Comparison of ENCODE assay signal across 28 cellular contexts in genomic region chr1:227740401-227740960, GRCh38. TPM values are rescaled to one million over a fixed set of nuclear protein-coding genes. Genes with fewer than 3 reads are reported as not detected.
DNase-seq lines count a peak whose midpoint lies in the region; ATAC-seq and TF ChIP-seq lines count a peak whose summit lies in the region.
"Had no signal": no experiment of that assay in that cellular context is flagged by ENCODE, and none has a peak within 500 bp of the region (broad histone marks: within the 10 kb centered on the region; RNA-seq: fewer than 3 reads in every experiment).

No MANE protein-coding gene starts in this region.

- no peak for TF ChIP-seq CTCF in IMR-90 (conservative IDR thresholded peaks at IDR 0.05; ENCODE audit: low read depth, low read length)

- no peak for DNase-seq in activated CD8-positive, alpha-beta memory T cell treated with anti-CD3 and anti-CD28 coated beads, Interleukin-2, amount 10 ng/mL, durations not matched to agents 7 days and 5 days
- DNase-seq in activated CD8-positive, alpha-beta memory T cell treated with anti-CD3 and anti-CD28 coated beads, Interleukin-2, amount 50 U/mL, for 48 hours = no peak
- no peak for DNase-seq in IMR-90
- no peak for DNase-seq in central memory CD8-positive, alpha-beta T cell (ENCODE audit: low spot score in 2 of 2)
- DNase-seq in posterior vena cava (ENCODE audit: low spot score) = peak; percentile 37
- no peak for DNase-seq in NCI-H1417 treated with DMSO at 0.1 percent for 48 hours (lab: John Stamatoyannopoulos, UW)
- no peak for DNase-seq in COLO829 (ENCODE audit: low spot score)
- no peak for DNase-seq in NCI-H510A treated with DMSO at 0.1 percent for 48 hours (lab: John Stamatoyannopoulos, UW)
- DNase-seq: activated CD4-positive, CD25-positive, alpha-beta regulatory T cell treated with anti-CD3 and anti-CD28 coated beads, Interleukin-2, amount 50 U/mL, for 72 hours; activated CD8-positive, alpha-beta memory T cell treated with anti-CD3 and anti-CD28 coated beads for 24 hours; activated gamma-delta T cell; activated T-cell treated with anti-CD3 and anti-CD28 coated beads, Interleukin-2, amount 50 U/mL, for 1 hour; dorsolateral prefrontal cortex; GOT3; kidney glomerular epithelial cell; naive thymus-derived CD4-positive, alpha-beta T cell; NCI-H1436; NCI-H2081; NCI-H226; NCI-H69; SHP77; stimulated activated naive CD8-positive, alpha-beta T cell treated with anti-CD3 and anti-CD28 coated beads, Interleukin-15, amount 100 ng/mL, for 72 hours; T-helper 2 cell had no signal

- dilution Hi-C loops in IMR-90 (cut with HindIII; ENCODE audit: low sequenced_read_pairs, unreplicated experiment) = no loop called here

- 60% methylated on average over 1 of the region's 3 CpGs; no CpG with 5 or more reads in 1 of the 2 experiments for WGBS in IMR-90 (ENCODE audit: extremely low coverage in 2 of 2, insufficient read length in 1 of 2), 2 experiments

- H3K4me1 ChIP-seq in IMR-90 (ENCODE audit: control insufficient read depth, insufficient read depth, low read length) = peaks cover 4% of the 10 kb centered on the region; the same call in 1 of the 2 replicates

- no peak overlapping the region for H3K4me3 ChIP-seq in IMR-90 (ENCODE audit: insufficient read depth, low read depth, low read length)
- H3K4me3 ChIP-seq: dorsolateral prefrontal cortex, gastroesophageal sphincter, skin epidermis had no signal

- H3K36me3 ChIP-seq in IMR-90 (ENCODE audit: control insufficient read depth, insufficient read depth, low read length) = peaks cover 7% of the 10 kb centered on the region

- no peak overlapping the region for H2BK15ac ChIP-seq in IMR-90 (ENCODE audit: low read depth, low read length)

- no peak overlapping the region for H4K5ac ChIP-seq in IMR-90 (ENCODE audit: low read depth, low read length)

- H3K4ac ChIP-seq in IMR-90 (ENCODE audit: low read depth, low read length) = no peak overlapping the region

- H3K9me3 ChIP-seq in IMR-90 (ENCODE audit: control insufficient read depth, insufficient read depth, low read length) = no peaks in the 10 kb centered on the region
- H3K9me3 ChIP-seq: gastroesophageal sphincter had no signal

- no peak overlapping the region for H3K23ac ChIP-seq in IMR-90 (ENCODE audit: low read depth, low read length)

- no peaks in the 10 kb centered on the region for H3K27me3 ChIP-seq in IMR-90 (ENCODE audit: control insufficient read depth, insufficient read depth, low read length)
- H3K27me3 ChIP-seq: dorsolateral prefrontal cortex, gastroesophageal sphincter had no signal

- no peak overlapping the region for H2AK5ac ChIP-seq in IMR-90 (ENCODE audit: low read depth, low read length)

- no peak overlapping the region for H2BK20ac ChIP-seq in IMR-90 (ENCODE audit: low read depth, low read length)

- H4K8ac ChIP-seq in IMR-90 (ENCODE audit: low read depth in 2 of 2, low read length in 2 of 2) = no peak overlapping the region

- in situ Hi-C loops in IMR-90 (cut with MboI; ENCODE audit: low sequenced_read_pairs) = no loop called here

- H3K27me3 Mint-ChIP-seq in activated CD8-positive, alpha-beta memory T cell treated with anti-CD3 and anti-CD28 coated beads, Interleukin-2, amount 10 ng/mL, durations not matched to agents 7 days and 5 days = no peaks in the 10 kb centered on the region
- no peaks in the 10 kb centered on the region for H3K27me3 Mint-ChIP-seq in central memory CD8-positive, alpha-beta T cell
- H3K27me3 Mint-ChIP-seq: naive thymus-derived CD4-positive, alpha-beta T cell; stimulated activated naive CD8-positive, alpha-beta T cell treated with anti-CD3 and anti-CD28 coated beads, Interleukin-15, amount 100 ng/mL, for 72 hours had no signal

- H3K27ac ChIP-seq in IMR-90 (ENCODE audit: insufficient read depth, low read length) = no peak overlapping the region
- H3K27ac ChIP-seq: C4-2B, dorsolateral prefrontal cortex, gastroesophageal sphincter, KMS-11, skin epidermis had no signal

- ATAC-seq in activated CD8-positive, alpha-beta memory T cell treated with anti-CD3 and anti-CD28 coated beads, Interleukin-2, amount 10 ng/mL, durations not matched to agents 7 days and 5 days = no peak
- no peak for ATAC-seq in IMR-90 (ENCODE audit: low read depth)
- no peak for ATAC-seq in central memory CD8-positive, alpha-beta T cell (replicated peaks; ENCODE audit: extremely low read depth, poor library complexity, severe bottlenecking)
- ATAC-seq: gastroesophageal sphincter; naive thymus-derived CD4-positive, alpha-beta T cell; Panc1; stimulated activated naive CD8-positive, alpha-beta T cell treated with anti-CD3 and anti-CD28 coated beads, Interleukin-15, amount 100 ng/mL, for 72 hours had no signal

- no peak overlapping the region for H3K4me2 ChIP-seq in IMR-90 (ENCODE audit: low read depth, low read length)
- H3K4me2 ChIP-seq: KMS-11 had no signal

- CTCF ChIA-PET in activated CD8-positive, alpha-beta memory T cell treated with anti-CD3 and anti-CD28 coated beads, Interleukin-2, amount 10 ng/mL, durations not matched to agents 7 days and 5 days (lab: Charles Lee) = no interaction called here
- CTCF ChIA-PET in IMR-90 (lab: Yijun Ruan, JAX) = no interaction called here

- H4K91ac ChIP-seq in IMR-90 (ENCODE audit: insufficient read depth, low read depth, low read length) = no peak overlapping the region

- H4K20me1 ChIP-seq in IMR-90 (ENCODE audit: insufficient read depth, low read length) = peaks cover 37% of the 10 kb centered on the region

- POLR2A ChIA-PET in IMR-90 (lab: Charles Lee; ENCODE audit: unreplicated experiment) = no interaction called here

- H3K4me1 Mint-ChIP-seq in activated CD8-positive, alpha-beta memory T cell treated with anti-CD3 and anti-CD28 coated beads, Interleukin-2, amount 10 ng/mL, durations not matched to agents 7 days and 5 days = peaks cover 40% of the 10 kb centered on the region
- H3K4me1 Mint-ChIP-seq in central memory CD8-positive, alpha-beta T cell = peaks cover 66% of the 10 kb centered on the region

- peaks cover 24% of the 10 kb centered on the region for H3K9me1 ChIP-seq in IMR-90 (ENCODE audit: insufficient read depth, low read length)

- no peak overlapping the region for H3K56ac ChIP-seq in IMR-90 (ENCODE audit: extremely low read depth, insufficient read depth, low read length)

- intact Hi-C loops in IMR-90 (cut with micrococcal nuclease) (no loop called here), posterior vena cava (cut with DNase I) (loop anchor here in 1 of 2 donors (10.0 kb wide), 1 partner anchor 1716 kb away; no protein-coding TSS in a partner anchor)

- H3K9ac ChIP-seq in IMR-90 (ENCODE audit: low read depth, low read length) = no peak overlapping the region
- H3K9ac ChIP-seq: KMS-11 had no signal

- no peak for TF ChIP-seq RAD21 in IMR-90 (IDR thresholded peaks at IDR 0.05; ENCODE audit: low read length)

- H3K14ac ChIP-seq in IMR-90 (replicated peaks; ENCODE audit: low read depth, low read length) = no peak overlapping the region

- H2AK9ac ChIP-seq in IMR-90 (replicated peaks; ENCODE audit: low read depth, low read length, poor library complexity) = peak overlapping the region; percentile 48

- H3K9me3 Mint-ChIP-seq in activated CD8-positive, alpha-beta memory T cell treated with anti-CD3 and anti-CD28 coated beads, Interleukin-2, amount 10 ng/mL, durations not matched to agents 7 days and 5 days (ENCODE audit: low read depth) = no peaks in the 10 kb centered on the region
- no peaks in the 10 kb centered on the region for H3K9me3 Mint-ChIP-seq in central memory CD8-positive, alpha-beta T cell
- H3K9me3 Mint-ChIP-seq: naive thymus-derived CD4-positive, alpha-beta T cell; stimulated activated naive CD8-positive, alpha-beta T cell treated with anti-CD3 and anti-CD28 coated beads, Interleukin-15, amount 100 ng/mL, for 72 hours had no signal

- H2BK120ac ChIP-seq in IMR-90 (ENCODE audit: low read depth, low read length) = no peak overlapping the region

- BruUV-seq in IMR-90 (replicated peaks; lab: Mats Ljungman, UMichigan) = no TSS peak

- peaks cover 41 to 88% of the 10 kb centered on the region in 2 experiments for H3K79me1 ChIP-seq in IMR-90 (ENCODE audit: low read depth in 1 of 2, low read length in 2 of 2)

- H2BK5ac ChIP-seq in IMR-90 (ENCODE audit: low read depth, low read length, poor library complexity, severe bottlenecking) = no peak overlapping the region

- no peak overlapping the region for H2AFZ ChIP-seq in IMR-90 (replicated peaks; ENCODE audit: low read length, poor library complexity)

- H3K36me3 Mint-ChIP-seq in activated CD8-positive, alpha-beta memory T cell treated with anti-CD3 and anti-CD28 coated beads, Interleukin-2, amount 10 ng/mL, durations not matched to agents 7 days and 5 days = peaks cover 2% of the 10 kb centered on the region
- H3K36me3 Mint-ChIP-seq in central memory CD8-positive, alpha-beta T cell (ENCODE audit: insufficient read depth) = peaks cover 6% of the 10 kb centered on the region

- H3K27ac Mint-ChIP-seq in activated CD8-positive, alpha-beta memory T cell treated with anti-CD3 and anti-CD28 coated beads, Interleukin-2, amount 10 ng/mL, durations not matched to agents 7 days and 5 days = peak overlapping the region; percentile 8
- peak overlapping the region; percentile 13 for H3K27ac Mint-ChIP-seq in central memory CD8-positive, alpha-beta T cell (ENCODE audit: low read depth)

- no peak for TF ChIP-seq POLR2A in IMR-90 (IDR thresholded peaks at IDR 0.05; ENCODE audit: low read depth, low read length)

- no peak overlapping the region for H3K18ac ChIP-seq in IMR-90 (ENCODE audit: low read depth, low read length)

- H3K4me3 Mint-ChIP-seq in activated CD8-positive, alpha-beta memory T cell treated with anti-CD3 and anti-CD28 coated beads, Interleukin-2, amount 10 ng/mL, durations not matched to agents 7 days and 5 days = no peak overlapping the region
- H3K4me3 Mint-ChIP-seq in central memory CD8-positive, alpha-beta T cell = no peak overlapping the region
- H3K4me3 Mint-ChIP-seq: naive thymus-derived CD4-positive, alpha-beta T cell; stimulated activated naive CD8-positive, alpha-beta T cell treated with anti-CD3 and anti-CD28 coated beads, Interleukin-15, amount 100 ng/mL, for 72 hours had no signal

RNA-seq across cellular contexts. Expression of gene SNAP47, which starts 5.2 kb away (rescaled TPM):
- total RNA-seq in activated CD8-positive, alpha-beta memory T cell treated with anti-CD3 and anti-CD28 coated beads, Interleukin-2, amount 10 ng/mL, durations not matched to agents 7 days and 5 days = 10 to 100 TPM; 33.9 to 35.3 TPM
- 65.3 and 72.9 TPM in 2 replicates for total RNA-seq in IMR-90 (2012; rRNA removed)
- 39.4 and 39.5 TPM in 2 replicates for polyA plus RNA-seq in IMR-90 (2012; rRNA removed)
- polyA plus RNA-seq in IMR-90 (2012; cell fraction: cytosol; rRNA removed) = 46.6 and 52.1 TPM in 2 replicates
- 28.6 and 37.2 TPM in 2 replicates for polyA plus RNA-seq in IMR-90 (2012; cell fraction: nucleus; rRNA removed; ENCODE audit: low replicate concordance)
- total RNA-seq in posterior vena cava = 10 to 100 TPM; 14.8 to 16.3 TPM

RNA-seq across cellular contexts. Expression of gene JMJD4, which starts 5.4 kb away (rescaled TPM):
- total RNA-seq in activated CD8-positive, alpha-beta memory T cell treated with anti-CD3 and anti-CD28 coated beads, Interleukin-2, amount 10 ng/mL, durations not matched to agents 7 days and 5 days = 10 to 100 TPM; 17.7 to 24.1 TPM
- total RNA-seq in IMR-90 (2012; rRNA removed) (26.7 and 28.5 TPM in 2 replicates), posterior vena cava (10 to 100 TPM; 10.3 to 11.4 TPM)
- 23.5 and 24.6 TPM in 2 replicates for polyA plus RNA-seq in IMR-90 (2012; rRNA removed)
- 15.0 and 26.0 TPM in 2 replicates for polyA plus RNA-seq in IMR-90 (2012; cell fraction: cytosol; rRNA removed)
- polyA plus RNA-seq in IMR-90 (2012; cell fraction: nucleus; rRNA removed; ENCODE audit: low replicate concordance) = 26.9 and 58.9 TPM in 2 replicates
